9 cellular contexts compared by ENCODE assay signal in genomic region chr16:67241008-67241900, GRCh38. TPM values are rescaled to one million over a fixed set of nuclear protein-coding genes. Genes with fewer than 3 reads are reported as not detected.
DNase-seq lines count a peak whose midpoint lies in the region; ATAC-seq, FAIRE-seq and TF ChIP-seq lines count a peak whose summit lies in the region.
"Had no signal": no experiment of that assay in that cellular context is flagged by ENCODE, and none has a peak within 500 bp of the region (broad histone marks: within the 10 kb centered on the region; RNA-seq: fewer than 3 reads in every experiment).

No MANE protein-coding gene starts in this region.

- CTCF ChIA-PET in AG04450 (lab: Charles Lee) = interaction anchor here (0.7 kb wide), 1 partner anchor 56 kb away, joined by 5 read pairs; no protein-coding TSS in a partner anchor

- peaks cover 33% of the 10 kb centered on the region for H3K36me3 ChIP-seq in lower lobe of right lung

- H3K27ac ChIP-seq in AG04450 (ENCODE audit: low read depth, low read length) (peak overlapping the region; percentile 98), lower lobe of right lung (peak overlapping the region; percentile 93)

- no peak for TF ChIP-seq POLR2A in GM12892 (IDR thresholded peaks at IDR 0.05; ENCODE audit: low read depth, low read length)

- peaks cover 54% of the 10 kb centered on the region for H3K4me1 Mint-ChIP-seq in chondrocyte (ENCODE audit: low read depth)

- POLR2A ChIA-PET in AG04450 (lab: Yijun Ruan, JAX) = interaction anchor here (0.5 to 2.3 kb wide), 5 partner anchors 9 to 172 kb away, joined by 3 to 10 read pairs (median 3); partner anchors contain the start of gene TMEM208

- intact Hi-C loops in lower lobe of right lung (cut with DNase I) = no loop called here

- H3K27me3 ChIP-seq in AG04450 (ENCODE audit: control insufficient read depth, insufficient read depth, low read length) = no peaks in the 10 kb centered on the region
- H3K27me3 ChIP-seq in lower lobe of right lung (ENCODE audit: low read depth) = no peaks in the 10 kb centered on the region

- TF ChIP-seq CTCF in AG04450 (IDR thresholded peaks at IDR 0.05; ENCODE audit: low read depth, low read length) (no peak), chondrocyte (IDR thresholded peaks at IDR 0.05) (no peak), lower lobe of right lung (IDR thresholded peaks at IDR 0.05) (no peak)

- H3K9me3 Mint-ChIP-seq in chondrocyte (ENCODE audit: low read depth) = no peaks in the 10 kb centered on the region

- DNase-seq in AG04450 (ENCODE audit: low read depth, low spot score) (peak; percentile 67), LHCN-M2 (ENCODE audit: low read depth) (peak; percentile 91), chondrocyte (ENCODE audit: low spot score) (peak; percentile 82), lower lobe of right lung (peak; percentile 90), GM12892 (ENCODE audit: insufficient read length) (no peak), NCI-H1092 (lab: John Stamatoyannopoulos, UW) (no peak)
- no peak for DNase-seq in stimulated activated CD4-positive, alpha-beta T cell treated with anti-CD3 and anti-CD28 coated beads, Interleukin-15, amount 100 ng/mL, for 24 hours

- peak overlapping the region; percentile 99 for H3K27ac Mint-ChIP-seq in chondrocyte (ENCODE audit: unreplicated experiment)

- FAIRE-seq in GM12892 (lab: Jason Lieb, UNC) = no peak
- FAIRE-seq: colon had no signal

- peak; percentile 71 to 80 for ATAC-seq in lower lobe of right lung
- ATAC-seq in HG02973 (IDR thresholded peaks at IDR 0.05; ENCODE audit: unreplicated experiment) = no peak

- peaks cover 14% of the 10 kb centered on the region for H3K36me3 Mint-ChIP-seq in chondrocyte (ENCODE audit: low read depth)

- no peaks in the 10 kb centered on the region for H3K27me3 Mint-ChIP-seq in chondrocyte (ENCODE audit: low read depth)

- H3K9me3 ChIP-seq in AG04450 (ENCODE audit: control insufficient read depth, insufficient read depth, low read length) (peaks cover 4% of the 10 kb centered on the region; the same call in 1 of the 2 replicates), lower lobe of right lung (no peaks in the 10 kb centered on the region)

- peaks cover 70% of the 10 kb centered on the region for H3K4me1 ChIP-seq in lower lobe of right lung

- H3K4me3 Mint-ChIP-seq in chondrocyte (ENCODE audit: unreplicated experiment) = peak overlapping the region; percentile 2

- H3K4me3 ChIP-seq in AG04450 (ENCODE audit: low read depth, low read length) (no peak overlapping the region), lower lobe of right lung (peak overlapping the region; percentile 11)

RNA-seq across cellular contexts. Expression of gene FHOD1, which starts 6.0 kb away (rescaled TPM):
- polyA plus RNA-seq in AG04450 (2011; rRNA removed) = 21.2 and 25.4 TPM in 2 replicates
- 33.5 and 48.0 TPM in 2 replicates for polyA minus RNA-seq in AG04450 (2011; rRNA and poly(A)+ RNA removed)
- total RNA-seq in LHCN-M2 (2014; rRNA removed) (27.0 and 29.7 TPM in 2 replicates), chondrocyte (32.9 to 50.1 TPM (median 35.6 TPM) in 3 replicates), lower lobe of right lung (67.7 TPM)
- polyA plus RNA-seq in LHCN-M2 (2012) = 29.4 TPM
- 26.1 TPM for polyA plus RNA-seq in GM12892 (2012; ENCODE audit: missing spikeins)

RNA-seq across cellular contexts. Expression of gene SLC9A5, which starts 7.5 kb away (rescaled TPM):
- 2.4 and 3.1 TPM in 2 replicates for polyA plus RNA-seq in AG04450 (2011; rRNA removed)
- 2.8 and 3.4 TPM in 2 replicates for polyA minus RNA-seq in AG04450 (2011; rRNA and poly(A)+ RNA removed)
- total RNA-seq in LHCN-M2 (2014; rRNA removed) = 0.98 and 1.3 TPM in 2 replicates
- polyA plus RNA-seq in LHCN-M2 (2012) = 1.3 TPM
- 3.0 to 5.6 TPM (median 3.4 TPM) in 3 replicates for total RNA-seq in chondrocyte
- total RNA-seq in lower lobe of right lung = 2.8 TPM
- 4.4 TPM for polyA plus RNA-seq in GM12892 (2012; ENCODE audit: missing spikeins)

RNA-seq across cellular contexts. Expression of gene TMEM208, which starts 14.3 kb away (rescaled TPM):
- 38.5 and 46.8 TPM in 2 replicates for polyA plus RNA-seq in AG04450 (2011; rRNA removed)
- 33.9 and 34.9 TPM in 2 replicates for polyA minus RNA-seq in AG04450 (2011; rRNA and poly(A)+ RNA removed)
- total RNA-seq in LHCN-M2 (2014; rRNA removed) = 32.0 and 43.3 TPM in 2 replicates
- 83.7 TPM for polyA plus RNA-seq in LHCN-M2 (2012)
- 41.7 to 55.7 TPM (median 43.2 TPM) in 3 replicates for total RNA-seq in chondrocyte
- 33.1 TPM for total RNA-seq in lower lobe of right lung
- 34.9 TPM for polyA plus RNA-seq in GM12892 (2012; ENCODE audit: missing spikeins)

RNA-seq across cellular contexts. Expression of gene PLEKHG4, which starts 38.1 kb away (rescaled TPM):
- polyA plus RNA-seq in AG04450 (2011; rRNA removed) = 17.2 and 23.3 TPM in 2 replicates
- polyA minus RNA-seq in AG04450 (2011; rRNA and poly(A)+ RNA removed) = 14.1 and 22.3 TPM in 2 replicates
- 0.32 and 0.57 TPM in 2 replicates for total RNA-seq in LHCN-M2 (2014; rRNA removed)
- polyA plus RNA-seq in LHCN-M2 (2012) = 0.33 TPM
- total RNA-seq in chondrocyte = 17.5 to 22.4 TPM (median 18.9 TPM) in 3 replicates
- 12.4 TPM for total RNA-seq in lower lobe of right lung
- polyA plus RNA-seq in GM12892 (2012; ENCODE audit: missing spikeins) = 0.32 TPM

RNA-seq across cellular contexts. Expression of gene ELMO3, which starts 42.3 kb away (rescaled TPM):
- polyA plus RNA-seq in AG04450 (2011; rRNA removed) = 0.57 and 0.74 TPM in 2 replicates
- polyA minus RNA-seq in AG04450 (2011; rRNA and poly(A)+ RNA removed) = 0.48 and 0.64 TPM in 2 replicates
- total RNA-seq in LHCN-M2 (2014; rRNA removed) (1.8 and 1.9 TPM in 2 replicates), chondrocyte (1.1 to 1.2 TPM (median 1.1 TPM) in 3 replicates), lower lobe of right lung (14.9 TPM)
- 0.57 TPM for polyA plus RNA-seq in LHCN-M2 (2012)
- polyA plus RNA-seq in GM12892 (2012; ENCODE audit: missing spikeins) = 1.2 TPM

Comparison
In these comparisons a context has a peak if more than half of its experiments do, and no peak if none do; other contexts are left out.
1. DNase-seq: peak in AG04450 (single experiment), LHCN-M2 (single experiment), chondrocyte (single experiment) and lower lobe of right lung (single experiment); none in GM12892 (single experiment), NCI-H1092 (single experiment) and stimulated activated CD4-positive, alpha-beta T cell treated with anti-CD3 and anti-CD28 coated beads, Interleukin-15, amount 100 ng/mL, for 24 hours (single experiment).